Comparison of ENCODE assay signal across 19 cellular contexts in genomic region chr10:78584266-78584665, GRCh38.
"Had no signal": no experiment of that assay in that cellular context is flagged by ENCODE, and none has a peak within 500 bp of the region (broad histone marks: within the 10 kb centered on the region; RNA-seq: fewer than 3 reads in every experiment).

No MANE protein-coding gene starts in this region.

- H3K27ac ChIP-seq: adrenal gland, ascending aorta, brain microvascular endothelial cell, esophagus squamous epithelium, gastrocnemius medialis, tibial nerve had no signal

- H3K27ac Mint-ChIP-seq: activated CD4-positive, alpha-beta memory T cell treated with anti-CD3 and anti-CD28 coated beads, Interleukin-2, amount 10 ng/mL, durations not matched to agents 7 days and 5 days; activated naive CD4-positive, alpha-beta T cell treated with anti-CD3 and anti-CD28 coated beads, Interleukin-2, amount 50 U/mL, for 72 hours; activated T-cell treated with anti-CD3 and anti-CD28 coated beads, Interleukin-2, amount 50 U/mL, for 24 hours; activated T-helper 17 cell treated with anti-CD3 and anti-CD28 coated beads, Interleukin-2, amount 50 U/mL, for 72 hours; natural killer cell treated with Interleukin-12 subunit alpha and Interleukin-12 subunit beta and Interleukin-15 and Interleukin-18, amount 100 ng/mL, for 72 hours; stimulated activated naive CD8-positive, alpha-beta T cell treated with anti-CD3 and anti-CD28 coated beads, Interleukin-15, Interleukin-2, amounts not matched to agents 100 ng/mL and 50 ng/mL, for 24 hours had no signal

- H3K4me1 ChIP-seq: adrenal gland, ascending aorta, gastrocnemius medialis had no signal

- ATAC-seq: activated naive CD4-positive, alpha-beta T cell treated with anti-CD3 and anti-CD28 coated beads, Interleukin-2, amount 50 U/mL, for 72 hours; activated T-helper 17 cell treated with anti-CD3 and anti-CD28 coated beads, Interleukin-2, amount 50 U/mL, for 72 hours; gastrocnemius medialis; natural killer cell treated with Interleukin-12 subunit alpha and Interleukin-12 subunit beta and Interleukin-15 and Interleukin-18, amount 100 ng/mL, for 72 hours; SK-N-SH treated with all-trans-retinoic acid at 6 μM for 48 hours had no signal

- H3K9me3 ChIP-seq: adrenal gland, ascending aorta, esophagus squamous epithelium, gastrocnemius medialis, tibial nerve had no signal

- H3K27me3 ChIP-seq: adrenal gland, ascending aorta, gastrocnemius medialis, tibial nerve had no signal

- H3K9me3 Mint-ChIP-seq: activated CD4-positive, alpha-beta memory T cell treated with anti-CD3 and anti-CD28 coated beads, Interleukin-2, amount 10 ng/mL, durations not matched to agents 7 days and 5 days; activated T-cell treated with anti-CD3 and anti-CD28 coated beads, Interleukin-2, amount 50 U/mL, for 24 hours; activated T-helper 17 cell treated with anti-CD3 and anti-CD28 coated beads, Interleukin-2, amount 50 U/mL, for 72 hours; natural killer cell treated with Interleukin-12 subunit alpha and Interleukin-12 subunit beta and Interleukin-15 and Interleukin-18, amount 100 ng/mL, for 72 hours; stimulated activated naive CD8-positive, alpha-beta T cell treated with anti-CD3 and anti-CD28 coated beads, Interleukin-15, Interleukin-2, amounts not matched to agents 100 ng/mL and 50 ng/mL, for 24 hours had no signal

- H3K4me3 ChIP-seq: adrenal gland, ascending aorta, esophagus squamous epithelium, gastrocnemius medialis, tibial nerve had no signal

- H3K27me3 Mint-ChIP-seq: activated T-cell treated with anti-CD3 and anti-CD28 coated beads, Interleukin-2, amount 50 U/mL, for 24 hours; activated T-helper 17 cell treated with anti-CD3 and anti-CD28 coated beads, Interleukin-2, amount 50 U/mL, for 72 hours had no signal

- H3K36me3 Mint-ChIP-seq: activated naive CD4-positive, alpha-beta T cell treated with anti-CD3 and anti-CD28 coated beads, Interleukin-2, amount 50 U/mL, for 72 hours; natural killer cell treated with Interleukin-12 subunit alpha and Interleukin-12 subunit beta and Interleukin-15 and Interleukin-18, amount 100 ng/mL, for 72 hours had no signal

- H3K36me3 ChIP-seq: adrenal gland, ascending aorta, brain microvascular endothelial cell, esophagus squamous epithelium, gastrocnemius medialis, tibial nerve had no signal

- H3K4me3 Mint-ChIP-seq: activated CD4-positive, alpha-beta memory T cell treated with anti-CD3 and anti-CD28 coated beads, Interleukin-2, amount 10 ng/mL, durations not matched to agents 7 days and 5 days; activated T-cell treated with anti-CD3 and anti-CD28 coated beads, Interleukin-2, amount 50 U/mL, for 24 hours; activated T-helper 17 cell treated with anti-CD3 and anti-CD28 coated beads, Interleukin-2, amount 50 U/mL, for 72 hours; natural killer cell treated with Interleukin-12 subunit alpha and Interleukin-12 subunit beta and Interleukin-15 and Interleukin-18, amount 100 ng/mL, for 72 hours; stimulated activated naive CD8-positive, alpha-beta T cell treated with anti-CD3 and anti-CD28 coated beads, Interleukin-15, Interleukin-2, amounts not matched to agents 100 ng/mL and 50 ng/mL, for 24 hours had no signal

- DNase-seq: activated CD4-positive, alpha-beta memory T cell treated with anti-CD3 and anti-CD28 coated beads, Interleukin-2, amount 10 ng/mL, durations not matched to agents 7 days and 5 days; activated CD4-positive, alpha-beta T cell treated with anti-CD3 and anti-CD28 coated beads for 48 hours; activated T-cell treated with anti-CD3 and anti-CD28 coated beads, Interleukin-2, amount 50 U/mL, for 24 hours; brain microvascular endothelial cell; caudate nucleus; esophagus squamous epithelium; gastrocnemius medialis; hypothalamus; mammary epithelial cell; midbrain; stimulated activated CD4-positive, alpha-beta T cell treated with anti-CD3 and anti-CD28 coated beads, Interleukin-4, amount 100 ng/mL, for 24 hours had no signal
